9 cellular contexts compared by ENCODE assay signal in the genomic region with DNA sequence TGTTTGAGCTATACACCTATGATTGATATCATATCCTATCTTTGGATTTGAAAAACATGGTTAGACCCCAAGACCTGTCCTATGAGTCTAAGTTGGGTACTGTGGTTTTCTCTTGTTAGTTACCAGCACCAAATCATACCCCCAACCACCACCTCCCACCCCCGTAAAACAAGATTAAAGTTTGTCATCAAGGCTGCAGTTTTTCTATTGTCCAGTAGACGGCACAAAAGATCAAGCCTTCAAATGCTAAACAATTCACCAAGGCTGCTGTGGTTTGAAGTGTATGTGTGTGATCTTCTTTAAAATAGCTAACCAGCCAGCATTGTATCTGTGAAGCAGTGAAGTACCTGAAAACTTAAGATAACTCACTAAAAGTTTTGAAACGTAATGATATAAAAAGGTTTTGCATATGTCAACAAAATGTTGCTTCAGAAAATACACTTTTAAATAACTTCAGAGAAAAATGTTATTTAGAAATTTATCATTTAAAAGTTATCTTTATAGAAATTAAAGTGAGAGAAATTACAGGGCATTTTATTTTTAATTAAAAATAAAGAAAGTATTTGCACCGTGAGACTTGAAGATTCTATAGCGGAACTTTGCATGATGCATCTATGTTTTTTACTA. TPM values are rescaled to one million over a fixed set of nuclear protein-coding genes. Genes with fewer than 3 reads are reported as not detected.
A peak's percentile ranks its signal among the peaks of the same experiment; 100 is the strongest.
DNase-seq lines count a peak whose midpoint lies in the region; ATAC-seq lines count a peak whose summit lies in the region.
"Had no signal": no experiment of that assay in that cellular context is flagged by ENCODE, and none has a peak within 500 bp of the region (broad histone marks: within the 10 kb centered on the region; RNA-seq: fewer than 3 reads in every experiment).

No MANE protein-coding gene starts in this region.

- no peak overlapping the region for H2BK120ac ChIP-seq in mesenchymal stem cell (ENCODE audit: low read depth, low read length)

- no peak overlapping the region for H3K14ac ChIP-seq in mesenchymal stem cell (ENCODE audit: low read length in 2 of 2)

- no peak overlapping the region for H4K8ac ChIP-seq in mesenchymal stem cell (ENCODE audit: low read length)

- no peak overlapping the region for H4K91ac ChIP-seq in mesenchymal stem cell (ENCODE audit: low read length)

- DNase-seq in DMS153 treated with DMSO at 0.1 percent for 48 hours (lab: John Stamatoyannopoulos, UW; ENCODE audit: unreplicated experiment) (peak; percentile 53), NCI-H510A (lab: John Stamatoyannopoulos, UW) (peak; percentile 18), T47D (ENCODE audit: low read depth in 1 of 2, low spot score in 1 of 2) (peak; percentile 36 to 67), mesenchymal stem cell (peak; percentile 76), GM19240 (ENCODE audit: insufficient read length, low spot score) (no peak), cerebellum (ENCODE audit: low spot score) (no peak)
- DNase-seq: naive B cell had no signal

- no peak overlapping the region for H3K9ac ChIP-seq in mesenchymal stem cell (ENCODE audit: low read length)

- H2BK15ac ChIP-seq in mesenchymal stem cell (ENCODE audit: low read depth, poor library complexity, severe bottlenecking) = no peak overlapping the region

- no peak overlapping the region for H2AFZ ChIP-seq in mesenchymal stem cell (ENCODE audit: low read depth, low read length)

- H3K27ac ChIP-seq in mesenchymal stem cell (ENCODE audit: low read length, poor library complexity, severe bottlenecking) = no peak overlapping the region

- ATAC-seq in HG02588 (IDR thresholded peaks at IDR 0.05; ENCODE audit: unreplicated experiment) = peak; percentile 52
- no peak for ATAC-seq in GM21529 (IDR thresholded peaks at IDR 0.05; ENCODE audit: unreplicated experiment)

- H3K4me1 ChIP-seq in mesenchymal stem cell (ENCODE audit: control insufficient read depth, insufficient read depth, low read depth, low read length) = peaks cover 24% of the 10 kb centered on the region

- H3K27me3 ChIP-seq in mesenchymal stem cell (ENCODE audit: control insufficient read depth in 1 of 2, insufficient read depth in 1 of 2, low read length in 2 of 2) = peaks cover 22 to 48% of the 10 kb centered on the region in 2 experiments

- H3K4me3 ChIP-seq in mesenchymal stem cell (ENCODE audit: insufficient read depth in 1 of 2, low read depth in 1 of 2, low read length in 2 of 2) = no peak overlapping the region

- H3K23ac ChIP-seq in mesenchymal stem cell (ENCODE audit: low read length in 2 of 2) = no peak overlapping the region

- no peaks in the 10 kb centered on the region for H3K9me3 ChIP-seq in mesenchymal stem cell (ENCODE audit: control insufficient read depth, low read length)

- H2BK12ac ChIP-seq in mesenchymal stem cell (ENCODE audit: low read length in 2 of 2) = no peak overlapping the region

- no peak overlapping the region for H3K4me2 ChIP-seq in mesenchymal stem cell (ENCODE audit: low read length, poor library complexity, severe bottlenecking)

- no peak overlapping the region for H3K4ac ChIP-seq in mesenchymal stem cell (ENCODE audit: low read depth in 1 of 2, low read length in 2 of 2)

- H2BK5ac ChIP-seq in mesenchymal stem cell (ENCODE audit: low read depth, low read length, poor library complexity, severe bottlenecking) = no peak overlapping the region

- in situ Hi-C loops in T47D (cut with HindIII; ENCODE audit: low pct_unique_long_range_greater_than_20kb, low sequenced_read_pairs) = no loop called here

- H3K79me1 ChIP-seq in mesenchymal stem cell (replicated peaks; ENCODE audit: low read length, poor library complexity, severe bottlenecking) = no peaks in the 10 kb centered on the region

- 0% methylated on average over 1 of the region's 5 CpGs for WGBS in mesenchymal stem cell

- H3K36me3 ChIP-seq in mesenchymal stem cell (ENCODE audit: control insufficient read depth in 1 of 2, insufficient read depth in 2 of 2, low read depth in 1 of 2, low read length in 2 of 2) = no peaks in the 10 kb centered on the region

- no peak overlapping the region for H3K18ac ChIP-seq in mesenchymal stem cell (ENCODE audit: low read depth in 1 of 2, low read length in 2 of 2)

- H2AK5ac ChIP-seq in mesenchymal stem cell (ENCODE audit: low read length, severe bottlenecking) = no peak overlapping the region

RNA-seq across cellular contexts. Expression of gene MEIS1, which starts 5.8 kb away (rescaled TPM):
- polyA plus RNA-seq in mesenchymal stem cell (2013, experiment 1 of 2) = 24.4 TPM
- polyA plus RNA-seq in mesenchymal stem cell (2013, experiment 2 of 2) = 23.5 TPM
- 180 TPM for total RNA-seq in cerebellum

Comparison
In these comparisons a context has a peak if more than half of its experiments do, and no peak if none do; other contexts are left out.
1. DNase-seq: peak in DMS153 treated with DMSO at 0.1 percent for 48 hours (single experiment), NCI-H510A (single experiment), T47D (2 of 2) and mesenchymal stem cell (single experiment); none in GM19240 (single experiment) and cerebellum (single experiment).